ENCODE assay signal across 8 cellular contexts in genomic region chr7:2477447-2478386, GRCh38. TPM values are rescaled to one million over a fixed set of nuclear protein-coding genes. Genes with fewer than 3 reads are reported as not detected.
A peak's percentile ranks its signal among the peaks of the same experiment; 100 is the strongest.
DNase-seq lines count a peak whose midpoint lies in the region; ATAC-seq and TF ChIP-seq lines count a peak whose summit lies in the region.

No MANE protein-coding gene starts in this region.

- H3K36me3 Mint-ChIP-seq in CD14-positive monocyte (peaks cover 0 to under 1% of the 10 kb centered on the region in 2 donors), endothelial cell (ENCODE audit: low read depth, unreplicated experiment) (peaks cover 4% of the 10 kb centered on the region), naive B cell (no peaks in the 10 kb centered on the region)
- H3K36me3 Mint-ChIP-seq in activated CD8-positive, alpha-beta memory T cell treated with anti-CD3 and anti-CD28 coated beads, Interleukin-2, amount 10 ng/mL, durations not matched to agents 7 days and 5 days: no peaks in the 10 kb centered on the region

- H3K9me3 Mint-ChIP-seq in CD14-positive monocyte: peaks cover 3 to 7% (median 5%) of the 10 kb centered on the region in 7 donors
- no peaks in the 10 kb centered on the region for H3K9me3 Mint-ChIP-seq in activated CD8-positive, alpha-beta memory T cell treated with anti-CD3 and anti-CD28 coated beads, Interleukin-2, amount 10 ng/mL, durations not matched to agents 7 days and 5 days (ENCODE audit: low read depth)
- no peaks in the 10 kb centered on the region for H3K9me3 Mint-ChIP-seq in endothelial cell (ENCODE audit: unreplicated experiment)
- H3K9me3 Mint-ChIP-seq in naive B cell: peaks cover 0 to under 1% (median 0%) of the 10 kb centered on the region in 7 donors

- intact Hi-C loops in CD14-positive monocyte (cut with micrococcal nuclease): loop anchor here (5.0 to 10.0 kb wide), 3 partner anchors 45 to 87 kb away; partner anchors contain the start of genes BRAT1 (in 1 of the 2) and IQCE (in 1 of the 2)

- H3K4me3 Mint-ChIP-seq in CD14-positive monocyte (peak overlapping the region; percentile 20 to 46), endothelial cell (ENCODE audit: unreplicated experiment) (no peak overlapping the region), naive B cell (peak overlapping the region in 3 of 8 donors; percentile 26 to 47 (median 33))
- no peak overlapping the region for H3K4me3 Mint-ChIP-seq in activated CD8-positive, alpha-beta memory T cell treated with anti-CD3 and anti-CD28 coated beads, Interleukin-2, amount 10 ng/mL, durations not matched to agents 7 days and 5 days

- peak; percentile 69 for ATAC-seq in GM21786 (IDR thresholded peaks at IDR 0.05; ENCODE audit: unreplicated experiment)
- peak; percentile 98 for ATAC-seq in activated CD8-positive, alpha-beta memory T cell treated with anti-CD3 and anti-CD28 coated beads, Interleukin-2, amount 10 ng/mL, durations not matched to agents 7 days and 5 days
- peak; percentile 94 to 95 for ATAC-seq in naive B cell (ENCODE audit: low read depth in 2 of 2)
- peak; percentile 93 for ATAC-seq in stimulated activated naive CD8-positive, alpha-beta T cell treated with anti-CD3 and anti-CD28 coated beads, Interleukin-15, Interleukin-2, amounts not matched to agents 100 U/mL and 50 U/mL, for 24 hours
- no peak for ATAC-seq in GM19035 (IDR thresholded peaks at IDR 0.05; ENCODE audit: unreplicated experiment)

- CTCF ChIA-PET in activated CD8-positive, alpha-beta memory T cell treated with anti-CD3 and anti-CD28 coated beads, Interleukin-2, amount 10 ng/mL, durations not matched to agents 7 days and 5 days (lab: Charles Lee): interaction anchor here (0.6 to 4.5 kb wide), 9 partner anchors 9 to 232 kb away, joined by 3 to 19 read pairs (median 4); partner anchors contain the start of gene IQCE

- H3K4me1 Mint-ChIP-seq in CD14-positive monocyte (peaks cover 16% of the 10 kb centered on the region), endothelial cell (ENCODE audit: unreplicated experiment) (peaks cover 6% of the 10 kb centered on the region), naive B cell (peaks cover 4 to 19% (median 16%) of the 10 kb centered on the region in 3 donors)
- peaks cover 13% of the 10 kb centered on the region for H3K4me1 Mint-ChIP-seq in activated CD8-positive, alpha-beta memory T cell treated with anti-CD3 and anti-CD28 coated beads, Interleukin-2, amount 10 ng/mL, durations not matched to agents 7 days and 5 days

- peak; percentile 96 for TF ChIP-seq CTCF in CD14-positive monocyte (IDR thresholded peaks at IDR 0.05)
- peak; percentile 32 for TF ChIP-seq CTCF in endothelial cell (IDR thresholded peaks at IDR 0.05; ENCODE audit: unreplicated experiment)

- DNase-seq in CD14-positive monocyte (ENCODE audit: low spot score) (peak; percentile 70), NCI-H82 (lab: John Stamatoyannopoulos, UW) (peak; percentile 77), endothelial cell (ENCODE audit: low spot score) (peak; percentile 85), naive B cell (peak; percentile 63)
- DNase-seq in activated CD8-positive, alpha-beta memory T cell treated with anti-CD3 and anti-CD28 coated beads, Interleukin-2, amount 10 ng/mL, durations not matched to agents 7 days and 5 days: peak; percentile 85
- peak; percentile 75 for DNase-seq in stimulated activated naive CD8-positive, alpha-beta T cell treated with anti-CD3 and anti-CD28 coated beads, Interleukin-15, Interleukin-2, amounts not matched to agents 100 U/mL and 50 U/mL, for 24 hours

- H3K27ac Mint-ChIP-seq in CD14-positive monocyte (no peak overlapping the region), endothelial cell (ENCODE audit: unreplicated experiment) (no peak overlapping the region), naive B cell (no peak overlapping the region)
- H3K27ac Mint-ChIP-seq in activated CD8-positive, alpha-beta memory T cell treated with anti-CD3 and anti-CD28 coated beads, Interleukin-2, amount 10 ng/mL, durations not matched to agents 7 days and 5 days: no peak overlapping the region

- H3K27me3 Mint-ChIP-seq in CD14-positive monocyte (ENCODE audit: low read depth in 3 of 3) (peaks cover 10 to 26% (median 14%) of the 10 kb centered on the region in 3 donors), endothelial cell (ENCODE audit: unreplicated experiment) (peaks cover 5% of the 10 kb centered on the region), naive B cell (peaks cover 0 to 8% (median 5%) of the 10 kb centered on the region in 3 donors)
- H3K27me3 Mint-ChIP-seq in activated CD8-positive, alpha-beta memory T cell treated with anti-CD3 and anti-CD28 coated beads, Interleukin-2, amount 10 ng/mL, durations not matched to agents 7 days and 5 days: peaks cover 11% of the 10 kb centered on the region

RNA-seq across cellular contexts. Expression of gene GRIFIN, which starts 1.5 kb away (rescaled TPM):
- polyA plus RNA-seq in CD14-positive monocyte: not detected
- not detected for total RNA-seq in activated CD8-positive, alpha-beta memory T cell treated with anti-CD3 and anti-CD28 coated beads, Interleukin-2, amount 10 ng/mL, durations not matched to agents 7 days and 5 days
- total RNA-seq in endothelial cell (ENCODE audit: unreplicated experiment): not detected
- not detected for polyA plus RNA-seq in naive B cell (ENCODE audit: low read depth in 6 of 6)

RNA-seq across cellular contexts. Expression of gene LFNG, which starts 41.9 kb away (rescaled TPM):
- polyA plus RNA-seq in CD14-positive monocyte: 1 to 10 TPM; 1.9 to 2.2 TPM
- total RNA-seq in activated CD8-positive, alpha-beta memory T cell treated with anti-CD3 and anti-CD28 coated beads, Interleukin-2, amount 10 ng/mL, durations not matched to agents 7 days and 5 days: 100 to 1,000 TPM; 101 to 104 TPM
- total RNA-seq in endothelial cell (ENCODE audit: unreplicated experiment): 83.5 TPM
- 1 to 10 TPM in 5 of 6 donors, under 1 TPM in 1; 0.59 to 4.0 (median 2.2) TPM for polyA plus RNA-seq in naive B cell (ENCODE audit: low read depth in 6 of 6)

Comparison
In these comparisons a context has a peak if more than half of its experiments do, and no peak if none do; other contexts are left out.
1. H3K4me3 Mint-ChIP-seq: peak in CD14-positive monocyte (2 of 2); none in activated CD8-positive, alpha-beta memory T cell treated with anti-CD3 and anti-CD28 coated beads, Interleukin-2, amount 10 ng/mL, durations not matched to agents 7 days and 5 days (single experiment) and endothelial cell (single experiment).
2. Peak in every context shown above with its lines, with median percentiles within 50 percentile points of each other: DNase-seq.